ENCODE assay signal across 8 cellular contexts in genomic region chr1:156816561-156817328, GRCh38.
DNase-seq lines count a peak whose midpoint lies in the region; ATAC-seq lines count a peak whose summit lies in the region.

Gene SH2D2A, minus strand, starts transcription at chr1:156816848. Its CDS starts 140 bp downstream, at chr1:156816708.

- DNase-seq in AG20443 (ENCODE audit: low spot score): peak; percentile 27
- peak; percentile 27 for DNase-seq in NCI-H69 (lab: John Stamatoyannopoulos, UW)
- peak; percentile 94 for DNase-seq in activated CD8-positive, alpha-beta memory T cell treated with anti-CD3 and anti-CD28 coated beads, Interleukin-2, amount 50 U/mL, for 4 hours
- peak; percentile 82 for DNase-seq in germinal center (ENCODE audit: low spot score)
- peak; percentile 96 for DNase-seq in stimulated activated CD4-positive, alpha-beta T cell treated with anti-CD3 and anti-CD28 coated beads, Interleukin-1b, Interleukin-23, amount 100 ng/mL, for 48 hours
- no peak for DNase-seq in C1 segment of cervical spinal cord (lab: John Stamatoyannopoulos, UW)
- no peak for DNase-seq in NCI-H748 (lab: John Stamatoyannopoulos, UW; ENCODE audit: unreplicated experiment)

- peak; percentile 90 for ATAC-seq in GM21381 (IDR thresholded peaks at IDR 0.05; ENCODE audit: unreplicated experiment)

Comparison
In these comparisons a context has a peak if more than half of its experiments do, and no peak if none do; other contexts are left out.
1. DNase-seq: peak in AG20443 (single experiment), NCI-H69 (single experiment), activated CD8-positive, alpha-beta memory T cell treated with anti-CD3 and anti-CD28 coated beads, Interleukin-2, amount 50 U/mL, for 4 hours (single experiment), germinal center (single experiment) and stimulated activated CD4-positive, alpha-beta T cell treated with anti-CD3 and anti-CD28 coated beads, Interleukin-1b, Interleukin-23, amount 100 ng/mL, for 48 hours (single experiment); none in C1 segment of cervical spinal cord (0 of 14) and NCI-H748 (single experiment).